19 cellular contexts compared by ENCODE assay signal in genomic region chr4:61619528-61619927, GRCh38.
DNase-seq lines count a peak whose midpoint lies in the region; TF ChIP-seq lines count a peak whose summit lies in the region.
"Had no signal": no experiment of that assay in that cellular context is flagged by ENCODE, and none has a peak within 500 bp of the region (broad histone marks: within the 10 kb centered on the region; RNA-seq: fewer than 3 reads in every experiment).

No MANE protein-coding gene starts in this region.

- H3K27me3 Mint-ChIP-seq in neural crest cell (ENCODE audit: low read depth): no peaks in the 10 kb centered on the region
- H3K27me3 Mint-ChIP-seq: activated naive CD8-positive, alpha-beta T cell treated with anti-CD3 and anti-CD28 coated beads, Interleukin-2, amount 50 U/mL, for 24 hours; central memory CD8-positive, alpha-beta T cell had no signal

- H3K36me3 Mint-ChIP-seq in neural crest cell (ENCODE audit: low read depth): peaks cover 3% of the 10 kb centered on the region
- H3K36me3 Mint-ChIP-seq: CD8-positive, alpha-beta memory T cell had no signal

- H3K27ac Mint-ChIP-seq in neural crest cell (ENCODE audit: unreplicated experiment): no peak overlapping the region
- H3K27ac Mint-ChIP-seq: activated naive CD8-positive, alpha-beta T cell treated with anti-CD3 and anti-CD28 coated beads, Interleukin-2, amount 50 U/mL, for 24 hours; activated T-cell treated with anti-CD3 and anti-CD28 coated beads, Interleukin-2, amount 50 U/mL, for 72 hours; CD8-positive, alpha-beta memory T cell had no signal

- no peak overlapping the region for H3K27ac ChIP-seq in coronary artery
- H3K27ac ChIP-seq: epithelial cell of prostate, psoas muscle had no signal

- no peak overlapping the region for H3K4me3 ChIP-seq in coronary artery
- H3K4me3 ChIP-seq: psoas muscle had no signal

- H3K4me3 Mint-ChIP-seq in neural crest cell: no peak overlapping the region
- H3K4me3 Mint-ChIP-seq: activated naive CD8-positive, alpha-beta T cell treated with anti-CD3 and anti-CD28 coated beads, Interleukin-2, amount 50 U/mL, for 24 hours; activated T-cell treated with anti-CD3 and anti-CD28 coated beads, Interleukin-2, amount 50 U/mL, for 72 hours; CD8-positive, alpha-beta memory T cell; central memory CD8-positive, alpha-beta T cell had no signal

- DNase-seq in DMS53 (lab: John Stamatoyannopoulos, UW) (peak; percentile 16), DMS53 treated with DMSO at 0.1 percent for 48 hours (lab: John Stamatoyannopoulos, UW; ENCODE audit: unreplicated experiment) (no peak), NCI-H69 (lab: John Stamatoyannopoulos, UW) (peak; percentile 17), coronary artery (ENCODE audit: low spot score) (no peak), neural crest cell (ENCODE audit: low read depth, low spot score) (no peak), HPDE6-E6E7 (ENCODE audit: extremely low spot score) (no peak), NCI-H1436 treated with DMSO at 0.1 percent for 48 hours (lab: John Stamatoyannopoulos, UW) (no peak)
- no peak for DNase-seq in activated CD8-positive, alpha-beta memory T cell treated with anti-CD3 and anti-CD28 coated beads for 24 hours
- DNase-seq: 8988T; activated naive CD8-positive, alpha-beta T cell treated with anti-CD3 and anti-CD28 coated beads, Interleukin-2, amount 50 U/mL, for 24 hours; activated T-cell treated with anti-CD3 and anti-CD28 coated beads, Interleukin-2, amount 50 U/mL, for 72 hours; CD8-positive, alpha-beta memory T cell; Karpas-422; NCI-H2029 treated with DMSO at 0.1 percent for 48 hours; NCI-H748 treated with DMSO at 0.1 percent for 48 hours; psoas muscle; T-helper 2 cell had no signal

- peaks cover 7% of the 10 kb centered on the region for H3K9me3 Mint-ChIP-seq in neural crest cell

- H3K4me1 Mint-ChIP-seq in neural crest cell: peaks cover 10% of the 10 kb centered on the region
- H3K4me1 Mint-ChIP-seq: activated naive CD8-positive, alpha-beta T cell treated with anti-CD3 and anti-CD28 coated beads, Interleukin-2, amount 50 U/mL, for 24 hours; CD8-positive, alpha-beta memory T cell; central memory CD8-positive, alpha-beta T cell had no signal

- TF ChIP-seq CTCF in coronary artery (IDR thresholded peaks at IDR 0.05) (peak; percentile 12), neural crest cell (conservative IDR thresholded peaks at IDR 0.05) (peak; percentile 49)

Comparison
In these comparisons a context has a peak if more than half of its experiments do, and no peak if none do; other contexts are left out.
1. DNase-seq: peak in DMS53 (single experiment) and NCI-H69 (single experiment); none in DMS53 treated with DMSO at 0.1 percent for 48 hours (single experiment), coronary artery (single experiment), neural crest cell (single experiment), activated CD8-positive, alpha-beta memory T cell treated with anti-CD3 and anti-CD28 coated beads for 24 hours (single experiment), HPDE6-E6E7 (single experiment) and NCI-H1436 treated with DMSO at 0.1 percent for 48 hours (single experiment).